ENCODE assay signal across 1 cellular context in the genomic region with DNA sequence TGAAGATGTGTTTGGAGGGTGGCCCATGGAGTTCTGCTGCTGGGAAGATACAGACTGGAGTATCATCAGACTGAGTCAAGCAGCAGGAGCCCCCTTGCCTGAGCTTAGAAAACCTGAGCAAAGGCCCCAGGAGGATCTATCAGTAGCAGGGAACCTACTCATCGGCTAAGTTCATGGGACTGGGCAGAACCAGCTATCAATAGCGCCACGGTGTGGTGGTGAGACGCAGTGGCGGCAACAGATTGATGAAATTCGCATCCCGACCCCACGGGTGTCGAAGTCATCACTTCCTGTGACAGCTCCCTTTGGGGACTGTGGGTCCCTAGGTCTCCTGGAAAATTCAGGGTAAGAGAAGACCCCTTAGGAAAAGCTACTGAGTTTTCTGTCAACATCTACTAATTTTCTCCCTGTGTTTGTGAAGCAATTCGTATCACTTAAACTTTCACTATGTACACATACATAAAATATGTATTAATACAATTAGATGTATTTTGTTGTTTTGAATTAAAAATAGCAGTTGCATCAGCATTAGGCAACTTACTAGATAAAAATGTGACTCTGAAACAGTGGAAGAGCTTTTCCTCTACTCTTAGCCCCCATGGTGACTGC.
TF ChIP-seq lines count a peak whose summit lies in the region.

No MANE protein-coding gene starts in this region.

TF ChIP-seq in GM12878, 131 proteins besides CTCF, POLR2A, EP300 and RAD21:
- peak; percentile 47; the same call in 1 of the 2 replicates for TF ChIP-seq SMC3 (IDR thresholded peaks at IDR 0.05; ENCODE audit: borderline replicate concordance, low read length)
- 0 out of 2 replicates have a peak, but pooled peaks have one; percentile 26 for TF ChIP-seq YY1 (IDR thresholded peaks at IDR 0.05; ENCODE audit: low read depth, low read length)
- TF ChIP-seq KLF5 (IDR thresholded peaks at IDR 0.05; ENCODE audit: partially characterized antibody) = no peak
- no peak for TF ChIP-seq CREM (IDR thresholded peaks at IDR 0.05; ENCODE audit: low read depth)
